8 cellular contexts compared by ENCODE assay signal in genomic region chr11:114400974-114401223, GRCh38. TPM values are rescaled to one million over a fixed set of nuclear protein-coding genes. Genes with fewer than 3 reads are reported as not detected.
DNase-seq lines count a peak whose midpoint lies in the region; ATAC-seq and TF ChIP-seq lines count a peak whose summit lies in the region.

No MANE protein-coding gene starts in this region.

- H3K27me3 ChIP-seq in fibroblast of lung (ENCODE audit: control insufficient read depth, insufficient read depth, low read length) (no peaks in the 10 kb centered on the region), prostate gland (replicated peaks; ENCODE audit: insufficient read depth) (no peaks in the 10 kb centered on the region)

- no peak for ATAC-seq in HG02798 (IDR thresholded peaks at IDR 0.05; ENCODE audit: poor library complexity, unreplicated experiment)

- H3K9ac ChIP-seq in ES-I3 (ENCODE audit: low read depth, low read length) (peak overlapping the region; percentile 93), SK-N-MC (ENCODE audit: insufficient read length) (peak overlapping the region; percentile 99), fibroblast of lung (ENCODE audit: insufficient read depth, low read length) (peak overlapping the region; percentile 99)

- no peaks in the 10 kb centered on the region for H4K20me1 ChIP-seq in fibroblast of lung (ENCODE audit: control insufficient read depth, extremely low read depth, insufficient read depth, low read length)

- intact Hi-C loops in prostate gland (cut with DNase I), result loop anchor here (5.0 kb wide), 1 partner anchor 36 kb away; the partner anchor contains the start of gene REXO2

- H3K79me2 ChIP-seq in fibroblast of lung (ENCODE audit: control insufficient read depth, insufficient read depth, low read length), result peaks cover 57% of the 10 kb centered on the region

- TF ChIP-seq POLR2A in prostate gland (IDR thresholded peaks at IDR 0.05), result no peak

- TF ChIP-seq CTCF in fibroblast of lung (conservative IDR thresholded peaks at IDR 0.05 in 1 of 2, IDR thresholded peaks at IDR 0.05 in 1 of 2; ENCODE audit: low read depth in 1 of 2, low read length in 2 of 2), result no peak
- TF ChIP-seq CTCF in prostate gland (IDR thresholded peaks at IDR 0.05), result no peak

- peak overlapping the region; percentile 59 for H3K4me2 ChIP-seq in fibroblast of lung (ENCODE audit: extremely low read depth, insufficient read depth, low read length)

- DNase-seq in SK-N-MC (ENCODE audit: low read depth, low spot score) (no peak), fibroblast of lung (ENCODE audit: low read depth in 2 of 2) (no peak), prostate gland (ENCODE audit: low spot score) (no peak), hypothalamus (lab: John Stamatoyannopoulos, UW) (no peak), NCI-H2107 (lab: John Stamatoyannopoulos, UW) (no peak), inferior parietal cortex (ENCODE audit: extremely low spot score) (no peak)

- WGBS in prostate gland, result 0% methylated on average over 3 of the region's 3 CpGs

- H3K36me3 ChIP-seq in ES-I3 (ENCODE audit: insufficient read depth, low read length) (peaks cover 7% of the 10 kb centered on the region), SK-N-MC (ENCODE audit: insufficient read depth, low read length) (peaks cover 30% of the 10 kb centered on the region), fibroblast of lung (ENCODE audit: control insufficient read depth, insufficient read depth, low read length) (peaks cover 2% of the 10 kb centered on the region), prostate gland (no peaks in the 10 kb centered on the region)

- H2AFZ ChIP-seq in fibroblast of lung (ENCODE audit: low read length), result no peak overlapping the region

- H3K9me3 ChIP-seq in ES-I3 (ENCODE audit: control insufficient read depth, insufficient read depth, low read length), result no peaks in the 10 kb centered on the region
- H3K9me3 ChIP-seq in SK-N-MC (ENCODE audit: low read depth, low read length), result no peaks in the 10 kb centered on the region
- no peaks in the 10 kb centered on the region for H3K9me3 ChIP-seq in fibroblast of lung (ENCODE audit: control insufficient read depth, insufficient read depth, low read depth, low read length)
- no peaks in the 10 kb centered on the region for H3K9me3 ChIP-seq in prostate gland

- H3K27ac ChIP-seq in SK-N-MC, result peak overlapping the region; percentile 84
- peak overlapping the region; percentile 100 for H3K27ac ChIP-seq in fibroblast of lung (ENCODE audit: insufficient read depth, low read length)
- H3K27ac ChIP-seq in prostate gland, result peak overlapping the region; percentile 92 to 93

- peaks cover 14% of the 10 kb centered on the region; the same call in 1 of the 2 replicates for H3K4me1 ChIP-seq in ES-I3 (ENCODE audit: insufficient read depth, low read length)
- peaks cover 3% of the 10 kb centered on the region for H3K4me1 ChIP-seq in fibroblast of lung (ENCODE audit: control insufficient read depth, extremely low read depth, insufficient read depth, low read length)
- H3K4me1 ChIP-seq in prostate gland (replicated peaks), result no peaks in the 10 kb centered on the region

- H3K4me3 ChIP-seq in SK-N-MC (peak overlapping the region; percentile 99), fibroblast of lung (replicated peaks in 1 of 4; ENCODE audit: control extremely low read depth in 1 of 4, insufficient read depth in 1 of 4, low read depth in 3 of 4, low read length in 4 of 4) (peak overlapping the region; percentile 40 to 96 (median 73)), prostate gland (peak overlapping the region; percentile 55 to 84)

RNA-seq across cellular contexts. Expression of gene RBM7, which starts 0.4 kb away (rescaled TPM):
- total RNA-seq in fibroblast of lung, result 66.8 and 81.1 TPM in 2 replicates
- 41.8 and 46.5 TPM in 2 replicates for polyA plus RNA-seq in fibroblast of lung
- polyA plus RNA-seq in fibroblast of lung (2012), result 34.5 and 39.2 TPM in 2 replicates
- 9.8 and 20.6 TPM in 2 replicates for polyA minus RNA-seq in fibroblast of lung (ENCODE audit: low replicate concordance)
- 10 to 100 TPM; 23.7 to 27.3 TPM for total RNA-seq in prostate gland

RNA-seq across cellular contexts. Expression of gene C11orf71, which starts 0.6 kb away (rescaled TPM):
- 3.9 and 9.6 TPM in 2 replicates for total RNA-seq in fibroblast of lung
- polyA plus RNA-seq in fibroblast of lung, result 3.5 and 4.0 TPM in 2 replicates
- polyA plus RNA-seq in fibroblast of lung (2012), result 2.0 and 2.4 TPM in 2 replicates
- polyA minus RNA-seq in fibroblast of lung (ENCODE audit: low replicate concordance), result 1.4 and 1.6 TPM in 2 replicates
- 10 to 100 TPM; 14.4 to 15.3 TPM for total RNA-seq in prostate gland

RNA-seq across cellular contexts. Expression of gene REXO2, which starts 38.4 kb away (rescaled TPM):
- total RNA-seq in fibroblast of lung (234 and 236 TPM in 2 replicates), prostate gland (100 to 1,000 TPM in 1 of 2 donors, 10 to 100 TPM in 1; 90.6 to 151 TPM)
- 269 and 372 TPM in 2 replicates for polyA plus RNA-seq in fibroblast of lung
- polyA plus RNA-seq in fibroblast of lung (2012), result 184 and 240 TPM in 2 replicates
- 12.4 and 13.1 TPM in 2 replicates for polyA minus RNA-seq in fibroblast of lung (ENCODE audit: low replicate concordance)
